ENCODE assay signal across 8 cellular contexts in the genomic region with DNA sequence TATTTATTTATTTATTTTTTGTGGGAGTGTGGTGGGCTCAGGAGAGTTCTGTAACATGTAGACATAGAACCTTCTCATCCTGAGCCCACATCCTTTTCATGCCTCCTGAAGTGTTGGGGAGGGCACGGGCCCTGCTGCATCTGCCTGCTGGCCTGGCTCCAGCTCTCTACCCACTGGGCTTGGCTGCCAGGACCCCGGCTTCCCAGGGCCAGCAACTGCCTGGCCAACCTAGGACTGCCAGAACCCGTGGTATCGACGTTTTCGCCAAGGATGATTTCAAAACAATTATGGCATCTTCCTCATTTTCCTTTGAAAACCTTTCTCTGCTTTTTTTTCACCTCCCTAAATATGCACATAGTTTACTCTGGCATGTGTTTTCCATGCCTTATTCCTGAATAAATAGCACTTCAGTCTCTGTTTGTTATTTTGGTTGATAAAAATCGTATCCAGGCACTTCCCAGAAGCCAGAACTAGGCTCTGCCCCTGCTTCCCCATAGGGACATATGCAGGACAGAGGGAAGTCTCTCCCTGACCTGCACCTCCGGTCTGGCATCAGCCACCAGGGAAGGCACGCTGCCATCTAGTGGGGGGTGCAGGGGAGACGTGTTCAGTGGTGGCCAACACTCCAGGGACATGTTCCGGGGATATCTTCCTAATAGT. TPM values are rescaled to one million over a fixed set of nuclear protein-coding genes. Genes with fewer than 3 reads are reported as not detected.
DNase-seq lines count a peak whose midpoint lies in the region; ATAC-seq and TF ChIP-seq lines count a peak whose summit lies in the region.

No MANE protein-coding gene starts in this region.

- no peak overlapping the region for H3K4me3 Mint-ChIP-seq in activated CD8-positive, alpha-beta T cell treated with anti-CD3 and anti-CD28 coated beads for 36 hours
- no peak overlapping the region for H3K4me3 Mint-ChIP-seq in neural progenitor cell
- no peak overlapping the region for H3K4me3 Mint-ChIP-seq in stimulated activated memory B cell treated with anti-CD40 and anti-IgM and Interleukin-4, amounts not matched to agents 10 μg/mL and 1 μg/mL and 100 μg/mL, for 72 hours

- BruUV-seq in A673 (replicated peaks; lab: Mats Ljungman, UMichigan): no TSS peak

- H3K9me3 ChIP-seq in A673 (ENCODE audit: low read depth, low read length, poor library complexity, severe bottlenecking) (no peaks in the 10 kb centered on the region), esophagus muscularis mucosa (no peaks in the 10 kb centered on the region), neural progenitor cell (ENCODE audit: low read depth) (no peaks in the 10 kb centered on the region)

- H3K27me3 Mint-ChIP-seq in activated CD8-positive, alpha-beta T cell treated with anti-CD3 and anti-CD28 coated beads for 36 hours: no peaks in the 10 kb centered on the region
- peaks cover 5% of the 10 kb centered on the region for H3K27me3 Mint-ChIP-seq in neural progenitor cell (ENCODE audit: insufficient read depth, low read depth)
- H3K27me3 Mint-ChIP-seq in stimulated activated memory B cell treated with anti-CD40 and anti-IgM and Interleukin-4, amounts not matched to agents 10 μg/mL and 1 μg/mL and 100 μg/mL, for 72 hours: peaks cover 8% of the 10 kb centered on the region

- no peaks in the 10 kb centered on the region for H3K27me3 ChIP-seq in A673 (replicated peaks; ENCODE audit: insufficient read depth, low read depth, low read length, poor library complexity)
- H3K27me3 ChIP-seq in esophagus muscularis mucosa: no peaks in the 10 kb centered on the region
- H3K27me3 ChIP-seq in neural progenitor cell: no peaks in the 10 kb centered on the region

- peak; percentile 59 for TF ChIP-seq CTCF in A673 (conservative IDR thresholded peaks at IDR 0.05; ENCODE audit: low read depth, low read length)
- peak; percentile 48 for TF ChIP-seq CTCF in GM12865 (IDR thresholded peaks at IDR 0.05; ENCODE audit: insufficient read depth, low read depth, low read length, missing control alignments)
- TF ChIP-seq CTCF in activated CD8-positive, alpha-beta T cell treated with anti-CD3 and anti-CD28 coated beads for 36 hours (IDR thresholded peaks at IDR 0.05): peak; percentile 83
- peak in 2 of 3 experiments; percentile 13 to 30 for TF ChIP-seq CTCF in esophagus muscularis mucosa (IDR thresholded peaks at IDR 0.05)
- TF ChIP-seq CTCF in neural progenitor cell (IDR thresholded peaks at IDR 0.05): peak; percentile 72

- intact Hi-C loops in A673 (cut with micrococcal nuclease; ENCODE audit: unreplicated experiment) (loop anchor here (5.0 kb wide), 1 partner anchor 789 kb away; no protein-coding TSS in a partner anchor), esophagus muscularis mucosa (cut with DNase I) (no loop called here)
- intact Hi-C loops in activated CD8-positive, alpha-beta T cell treated with anti-CD3 and anti-CD28 coated beads for 36 hours (cut with micrococcal nuclease): no loop called here

- H3K36me3 ChIP-seq in A673 (ENCODE audit: insufficient read depth, low read length, poor library complexity, severe bottlenecking) (no peaks in the 10 kb centered on the region), esophagus muscularis mucosa (no peaks in the 10 kb centered on the region), neural progenitor cell (no peaks in the 10 kb centered on the region)

- no peak for TF ChIP-seq POLR2A in esophagus muscularis mucosa (IDR thresholded peaks at IDR 0.05; ENCODE audit: low read depth)

- no peaks in the 10 kb centered on the region for H3F3A ChIP-seq in neural progenitor cell (ENCODE audit: low read depth)

- H3K4me1 ChIP-seq in A673 (ENCODE audit: insufficient read depth, low read length, poor library complexity, severe bottlenecking): no peaks in the 10 kb centered on the region
- H3K4me1 ChIP-seq in esophagus muscularis mucosa: peaks cover 0 to 5% (median 0%) of the 10 kb centered on the region in 4 donors
- no peaks in the 10 kb centered on the region for H3K4me1 ChIP-seq in neural progenitor cell

- H3K27ac ChIP-seq in A673 (ENCODE audit: low read depth, low read length, poor library complexity, severe bottlenecking) (no peak overlapping the region), esophagus muscularis mucosa (replicated peaks in 1 of 4) (no peak overlapping the region), neural progenitor cell (no peak overlapping the region)

- POLR2A ChIA-PET in A673 (lab: Charles Lee; ENCODE audit: low non-redundant PET): no interaction called here
- POLR2A ChIA-PET in activated CD8-positive, alpha-beta T cell treated with anti-CD3 and anti-CD28 coated beads for 36 hours (lab: Charles Lee): no interaction called here

- H3K79me2 ChIP-seq in neural progenitor cell (ENCODE audit: low read depth): no peaks in the 10 kb centered on the region

- no peak overlapping the region for H3K27ac Mint-ChIP-seq in activated CD8-positive, alpha-beta T cell treated with anti-CD3 and anti-CD28 coated beads for 36 hours
- no peak overlapping the region for H3K27ac Mint-ChIP-seq in neural progenitor cell
- H3K27ac Mint-ChIP-seq in stimulated activated memory B cell treated with anti-CD40 and anti-IgM and Interleukin-4, amounts not matched to agents 10 μg/mL and 1 μg/mL and 100 μg/mL, for 72 hours: no peak overlapping the region

- CTCF ChIA-PET in A673 (lab: Charles Lee): interaction anchor here (0.5 kb wide), 1 partner anchor 1021 kb away, joined by 4 read pairs; no protein-coding TSS in a partner anchor
- CTCF ChIA-PET in activated CD8-positive, alpha-beta T cell treated with anti-CD3 and anti-CD28 coated beads for 36 hours (lab: Charles Lee): interaction anchor here (0.7 to 2.6 kb wide), 4 partner anchors 9 to 70 kb away, joined by 3 to 9 read pairs (median 6); no protein-coding TSS in a partner anchor

- DNase-seq in A673 (ENCODE audit: low spot score) (peak; percentile 40), GM12865 (ENCODE audit: low read depth) (peak; percentile 30), NCI-H1105 (lab: John Stamatoyannopoulos, UW) (peak; percentile 1), esophagus muscularis mucosa (ENCODE audit: extremely low spot score) (peak; percentile 91), neural progenitor cell (ENCODE audit: low spot score) (peak; percentile 71)
- DNase-seq in activated CD8-positive, alpha-beta T cell treated with anti-CD3 and anti-CD28 coated beads for 36 hours: peak; percentile 68

- H4K20me1 ChIP-seq in neural progenitor cell (ENCODE audit: low read depth): no peaks in the 10 kb centered on the region

- H3K4me3 ChIP-seq in A673 (ENCODE audit: low read depth, low read length, poor library complexity, severe bottlenecking): no peak overlapping the region
- H3K4me3 ChIP-seq in GM12865 (ENCODE audit: low read depth, low read length): no peak overlapping the region
- H3K4me3 ChIP-seq in esophagus muscularis mucosa: no peak overlapping the region
- H3K4me3 ChIP-seq in neural progenitor cell: no peak overlapping the region

- H3K9me3 Mint-ChIP-seq in activated CD8-positive, alpha-beta T cell treated with anti-CD3 and anti-CD28 coated beads for 36 hours: no peaks in the 10 kb centered on the region
- H3K9me3 Mint-ChIP-seq in neural progenitor cell: no peaks in the 10 kb centered on the region
- H3K9me3 Mint-ChIP-seq in stimulated activated memory B cell treated with anti-CD40 and anti-IgM and Interleukin-4, amounts not matched to agents 10 μg/mL and 1 μg/mL and 100 μg/mL, for 72 hours: no peaks in the 10 kb centered on the region

- WGBS in esophagus muscularis mucosa: 60% methylated on average over 11 of the region's 11 CpGs

- no peak for TF ChIP-seq EP300 in esophagus muscularis mucosa (IDR thresholded peaks at IDR 0.05)

- peak; percentile 84 for ATAC-seq in activated CD8-positive, alpha-beta T cell treated with anti-CD3 and anti-CD28 coated beads for 36 hours
- ATAC-seq in HG03460 (IDR thresholded peaks at IDR 0.05; ENCODE audit: unreplicated experiment): no peak
- no peak for ATAC-seq in stimulated activated memory B cell treated with anti-CD40 and anti-IgM and Interleukin-4, amounts not matched to agents 10 μg/mL and 1 μg/mL and 100 μg/mL, for 72 hours

- H3K4me2 ChIP-seq in neural progenitor cell: no peak overlapping the region

- H2AFZ ChIP-seq in neural progenitor cell (replicated peaks): peak overlapping the region; percentile 79

- no peak overlapping the region for H3K9ac ChIP-seq in neural progenitor cell

- H3K4me1 Mint-ChIP-seq in activated CD8-positive, alpha-beta T cell treated with anti-CD3 and anti-CD28 coated beads for 36 hours (ENCODE audit: low read depth): peaks cover 32% of the 10 kb centered on the region
- H3K4me1 Mint-ChIP-seq in neural progenitor cell: no peaks in the 10 kb centered on the region
- H3K4me1 Mint-ChIP-seq in stimulated activated memory B cell treated with anti-CD40 and anti-IgM and Interleukin-4, amounts not matched to agents 10 μg/mL and 1 μg/mL and 100 μg/mL, for 72 hours: peaks cover 6% of the 10 kb centered on the region

- H3K36me3 Mint-ChIP-seq in activated CD8-positive, alpha-beta T cell treated with anti-CD3 and anti-CD28 coated beads for 36 hours (ENCODE audit: low read depth): peaks cover 6% of the 10 kb centered on the region
- no peaks in the 10 kb centered on the region for H3K36me3 Mint-ChIP-seq in neural progenitor cell
- no peaks in the 10 kb centered on the region for H3K36me3 Mint-ChIP-seq in stimulated activated memory B cell treated with anti-CD40 and anti-IgM and Interleukin-4, amounts not matched to agents 10 μg/mL and 1 μg/mL and 100 μg/mL, for 72 hours

RNA-seq across cellular contexts. Expression of gene ANTXRL, which starts 31.0 kb away (rescaled TPM):
- not detected in 2 replicates for total RNA-seq in A673 (2021)
- not detected for total RNA-seq in activated CD8-positive, alpha-beta T cell treated with anti-CD3 and anti-CD28 coated beads for 36 hours
- not detected for total RNA-seq in esophagus muscularis mucosa
- not detected in 2 replicates for total RNA-seq in neural progenitor cell (ENCODE audit: low replicate concordance)

Comparison
In these comparisons a context has a peak if more than half of its experiments do, and no peak if none do; other contexts are left out.
1. DNase-seq: peak in every context shown above with its lines; median percentile 91 in esophagus muscularis mucosa; 71 in neural progenitor cell; 68 in activated CD8-positive, alpha-beta T cell treated with anti-CD3 and anti-CD28 coated beads for 36 hours; 40 in A673; 30 in GM12865; 1 in NCI-H1105.
2. CTCF ChIP-seq: peak in every context shown above with its lines; median percentile 83 in activated CD8-positive, alpha-beta T cell treated with anti-CD3 and anti-CD28 coated beads for 36 hours; 72 in neural progenitor cell; 59 in A673; 48 in GM12865; 22 in esophagus muscularis mucosa.